In genomic region chrX:74225111-74225510, GRCh38 we compare ENCODE assay signal across 26 cellular contexts.
DNase-seq lines count a peak whose midpoint lies in the region; ATAC-seq, FAIRE-seq and TF ChIP-seq lines count a peak whose summit lies in the region.
"Had no signal": no experiment of that assay in that cellular context is flagged by ENCODE, and none has a peak within 500 bp of the region (broad histone marks: within the 10 kb centered on the region; RNA-seq: fewer than 3 reads in every experiment).

No MANE protein-coding gene starts in this region.

- no peak for TF ChIP-seq CTCF in astrocyte (IDR thresholded peaks at IDR 0.05; ENCODE audit: insufficient read depth, low read depth, low read length)

- H3K4me3 ChIP-seq in astrocyte (ENCODE audit: insufficient read depth, low read depth, low read length), result no peak overlapping the region
- H3K4me3 ChIP-seq: BLaER1, GM12878 had no signal

- H3K27ac ChIP-seq in astrocyte (ENCODE audit: low read depth, low read length), result no peak overlapping the region
- H3K27ac ChIP-seq: BLaER1 had no signal

- no peaks in the 10 kb centered on the region for H3K27me3 Mint-ChIP-seq in astrocyte (ENCODE audit: low read depth, unreplicated experiment)
- no peaks in the 10 kb centered on the region for H3K27me3 Mint-ChIP-seq in natural killer cell treated with Interleukin-12 subunit alpha and Interleukin-12 subunit beta and Interleukin-15 and Interleukin-18, amount 100 ng/mL, for 72 hours
- H3K27me3 Mint-ChIP-seq: CD4-positive, alpha-beta memory T cell; CD4-positive, CD25-positive, alpha-beta regulatory T cell had no signal

- H3K9ac ChIP-seq in astrocyte (ENCODE audit: low read length), result no peak overlapping the region
- H3K9ac ChIP-seq: BLaER1 had no signal

- no peaks in the 10 kb centered on the region for H3K9me3 Mint-ChIP-seq in astrocyte (ENCODE audit: unreplicated experiment)
- H3K9me3 Mint-ChIP-seq in natural killer cell treated with Interleukin-12 subunit alpha and Interleukin-12 subunit beta and Interleukin-15 and Interleukin-18, amount 100 ng/mL, for 72 hours, result no peaks in the 10 kb centered on the region

- H4K20me1 ChIP-seq in astrocyte (ENCODE audit: insufficient read depth, low read length), result peaks cover 8% of the 10 kb centered on the region
- H4K20me1 ChIP-seq: BLaER1 had no signal

- no peaks in the 10 kb centered on the region for H3K4me1 ChIP-seq in astrocyte (ENCODE audit: insufficient read depth, low read length)
- H3K4me1 ChIP-seq: BE2C, BLaER1 had no signal

- no peaks in the 10 kb centered on the region for H3K9me3 ChIP-seq in astrocyte (ENCODE audit: insufficient read depth, low read depth, low read length)
- H3K9me3 ChIP-seq: BE2C had no signal

- no peaks in the 10 kb centered on the region for H3K27me3 ChIP-seq in astrocyte (ENCODE audit: insufficient read depth, low read length)
- H3K27me3 ChIP-seq: BE2C had no signal

- H3K27ac Mint-ChIP-seq in astrocyte (ENCODE audit: unreplicated experiment), result no peak overlapping the region
- H3K27ac Mint-ChIP-seq in natural killer cell treated with Interleukin-12 subunit alpha and Interleukin-12 subunit beta and Interleukin-15 and Interleukin-18, amount 100 ng/mL, for 72 hours, result no peak overlapping the region
- H3K27ac Mint-ChIP-seq: CD14-positive monocyte; CD4-positive, alpha-beta memory T cell; CD4-positive, CD25-positive, alpha-beta regulatory T cell; CD8-positive, alpha-beta memory T cell had no signal

- FAIRE-seq in GM19239 (lab: Jason Lieb, UNC) (peak; percentile 54), astrocyte (lab: Jason Lieb, UNC) (peak; percentile 23), islet of Langerhans (lab: Jason Lieb, UNC) (peak; percentile 65)
- FAIRE-seq: A204.1, GM12878, GM12892, GM18507 had no signal

- peaks cover 4% of the 10 kb centered on the region for H3K36me3 Mint-ChIP-seq in astrocyte (ENCODE audit: low read depth, unreplicated experiment)
- H3K36me3 Mint-ChIP-seq in natural killer cell treated with Interleukin-12 subunit alpha and Interleukin-12 subunit beta and Interleukin-15 and Interleukin-18, amount 100 ng/mL, for 72 hours, result peaks cover 4% of the 10 kb centered on the region

- H3K4me3 Mint-ChIP-seq in astrocyte (ENCODE audit: unreplicated experiment), result no peak overlapping the region
- H3K4me3 Mint-ChIP-seq in natural killer cell treated with Interleukin-12 subunit alpha and Interleukin-12 subunit beta and Interleukin-15 and Interleukin-18, amount 100 ng/mL, for 72 hours, result no peak overlapping the region
- H3K4me3 Mint-ChIP-seq: CD14-positive monocyte; CD4-positive, alpha-beta memory T cell; CD4-positive, CD25-positive, alpha-beta regulatory T cell; CD8-positive, alpha-beta memory T cell had no signal

- peaks cover 27% of the 10 kb centered on the region for H3K79me2 ChIP-seq in astrocyte (ENCODE audit: insufficient read depth, low read length)

- no peaks in the 10 kb centered on the region for H3K4me1 Mint-ChIP-seq in astrocyte (ENCODE audit: low read depth, unreplicated experiment)
- peaks cover 3 to 5% of the 10 kb centered on the region in 2 donors for H3K4me1 Mint-ChIP-seq in natural killer cell treated with Interleukin-12 subunit alpha and Interleukin-12 subunit beta and Interleukin-15 and Interleukin-18, amount 100 ng/mL, for 72 hours (ENCODE audit: low read depth in 2 of 2)

- no peak overlapping the region for H2AFZ ChIP-seq in astrocyte (ENCODE audit: low read depth, low read length)

- H3K4me2 ChIP-seq in astrocyte (ENCODE audit: low read length), result no peak overlapping the region
- H3K4me2 ChIP-seq: BLaER1 had no signal

- H3K36me3 ChIP-seq in astrocyte (ENCODE audit: insufficient read depth, low read length), result no peaks in the 10 kb centered on the region
- H3K36me3 ChIP-seq: BE2C had no signal

- no peak for ATAC-seq in natural killer cell treated with Interleukin-12 subunit alpha and Interleukin-12 subunit beta and Interleukin-15 and Interleukin-18, amount 100 ng/mL, for 72 hours
- no peak for ATAC-seq in GM21367 (IDR thresholded peaks at IDR 0.05; ENCODE audit: unreplicated experiment)
- ATAC-seq: GM12878 had no signal

- DNase-seq in GM19239 (ENCODE audit: insufficient read length, low spot score) (no peak), astrocyte (ENCODE audit: low read depth) (no peak)
- no peak for DNase-seq in natural killer cell treated with Interleukin-12 subunit alpha and Interleukin-12 subunit beta and Interleukin-15 and Interleukin-18, amount 100 ng/mL, for 72 hours (ENCODE audit: low spot score)
- DNase-seq: 8988T; ACHN; BE2C; C1 segment of cervical spinal cord; CD4-positive, alpha-beta memory T cell; CD4-positive, CD25-positive, alpha-beta regulatory T cell; CD8-positive, alpha-beta memory T cell; COR-L47; DMS 273 treated with DMSO at 0.1 percent for 48 hours; DMS153; DMS53; DMS79; DND-41; EL; GDM1 had no signal
